24 cellular contexts compared by ENCODE assay signal in the genomic region with DNA sequence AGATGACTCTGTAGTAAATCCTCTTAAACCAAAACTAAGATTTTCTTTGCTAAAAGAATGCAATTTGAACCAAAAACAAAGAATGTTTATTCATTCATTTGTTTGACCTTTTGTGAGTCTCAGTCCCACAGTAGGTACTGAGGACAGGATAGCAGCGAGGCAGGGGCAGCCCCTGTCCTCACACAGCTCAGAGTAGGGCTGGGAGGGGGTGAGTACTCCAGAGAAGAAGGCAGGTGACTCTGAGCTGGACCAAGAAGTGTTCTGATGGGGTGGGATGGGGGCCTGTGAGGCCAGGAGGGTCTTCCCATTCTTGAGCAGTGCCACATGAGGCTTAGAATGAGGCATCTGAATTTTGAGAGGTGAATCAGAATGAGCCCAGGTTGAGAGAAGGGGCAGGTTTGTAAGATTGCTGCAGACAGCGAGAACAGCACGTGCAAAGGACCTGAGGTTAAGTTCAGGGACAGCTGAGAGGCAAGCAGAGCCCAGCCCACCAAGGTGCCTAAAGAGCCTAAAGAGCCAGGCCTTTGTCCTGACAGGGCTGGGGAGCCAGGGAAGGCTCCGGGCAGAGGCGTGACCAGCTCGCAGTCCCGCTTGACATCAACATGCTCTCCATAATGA. TPM values are rescaled to one million over a fixed set of nuclear protein-coding genes. Genes with fewer than 3 reads are reported as not detected.
DNase-seq lines count a peak whose midpoint lies in the region; ATAC-seq, FAIRE-seq and TF ChIP-seq lines count a peak whose summit lies in the region.
"Had no signal": no experiment of that assay in that cellular context is flagged by ENCODE, and none has a peak within 500 bp of the region (broad histone marks: within the 10 kb centered on the region; RNA-seq: fewer than 3 reads in every experiment).

No MANE protein-coding gene starts in this region.

- no peaks in the 10 kb centered on the region for H3K36me3 Mint-ChIP-seq in activated CD4-positive, alpha-beta T cell treated with anti-CD3 and anti-CD28 coated beads, Interleukin-2, amount 10 ng/mL, durations not matched to agents 7 days and 5 days (ENCODE audit: low read depth)
- no peaks in the 10 kb centered on the region for H3K36me3 Mint-ChIP-seq in stimulated activated memory B cell treated with anti-CD40 and anti-IgM and Interleukin-4, amounts not matched to agents 10 μg/mL and 1 μg/mL and 100 μg/mL, for 72 hours
- H3K36me3 Mint-ChIP-seq: activated CD8-positive, alpha-beta memory T cell treated with anti-CD3 and anti-CD28 coated beads, Interleukin-2, amount 10 ng/mL, durations not matched to agents 7 days and 5 days had no signal

- H3K27me3 ChIP-seq in aorta (ENCODE audit: control insufficient read depth in 1 of 2, insufficient read depth in 2 of 2, low read length in 1 of 2): no peaks in the 10 kb centered on the region
- H3K27me3 ChIP-seq: brain microvascular endothelial cell had no signal

- H3K27me3 Mint-ChIP-seq in activated CD4-positive, alpha-beta T cell treated with anti-CD3 and anti-CD28 coated beads, Interleukin-2, amount 10 ng/mL, durations not matched to agents 7 days and 5 days: peaks cover 16% of the 10 kb centered on the region
- no peaks in the 10 kb centered on the region for H3K27me3 Mint-ChIP-seq in stimulated activated memory B cell treated with anti-CD40 and anti-IgM and Interleukin-4, amounts not matched to agents 10 μg/mL and 1 μg/mL and 100 μg/mL, for 72 hours

- H3K4me3 Mint-ChIP-seq in activated CD4-positive, alpha-beta T cell treated with anti-CD3 and anti-CD28 coated beads, Interleukin-2, amount 10 ng/mL, durations not matched to agents 7 days and 5 days: no peak overlapping the region
- no peak overlapping the region for H3K4me3 Mint-ChIP-seq in stimulated activated memory B cell treated with anti-CD40 and anti-IgM and Interleukin-4, amounts not matched to agents 10 μg/mL and 1 μg/mL and 100 μg/mL, for 72 hours
- H3K4me3 Mint-ChIP-seq: activated CD4-positive, alpha-beta T cell treated with anti-CD3 and anti-CD28 coated beads, Interleukin-2, amount 10 ng/mL, durations not matched to agents 24 days and 14 days; activated CD8-positive, alpha-beta memory T cell treated with anti-CD3 and anti-CD28 coated beads, Interleukin-2, amount 10 ng/mL, durations not matched to agents 7 days and 5 days had no signal

- CTCF ChIA-PET in activated CD4-positive, alpha-beta T cell treated with anti-CD3 and anti-CD28 coated beads, Interleukin-2, amount 10 ng/mL, durations not matched to agents 7 days and 5 days (lab: Charles Lee): no interaction called here

- no peak for ATAC-seq in stimulated activated memory B cell treated with anti-CD40 and anti-IgM and Interleukin-4, amounts not matched to agents 10 μg/mL and 1 μg/mL and 100 μg/mL, for 72 hours
- ATAC-seq in aorta (ENCODE audit: low FRiP score): no peak
- ATAC-seq: activated CD8-positive, alpha-beta memory T cell treated with anti-CD3 and anti-CD28 coated beads, Interleukin-2, amount 10 ng/mL, durations not matched to agents 7 days and 5 days; lower lobe of right lung; stimulated activated naive CD8-positive, alpha-beta T cell treated with anti-CD3 and anti-CD28 coated beads, Interleukin-15, Interleukin-2, amounts not matched to agents 100 U/mL and 50 U/mL, for 24 hours had no signal

- H3K27ac Mint-ChIP-seq in activated CD4-positive, alpha-beta T cell treated with anti-CD3 and anti-CD28 coated beads, Interleukin-2, amount 10 ng/mL, durations not matched to agents 7 days and 5 days: peak overlapping the region; percentile 57
- peak overlapping the region; percentile 31 for H3K27ac Mint-ChIP-seq in stimulated activated memory B cell treated with anti-CD40 and anti-IgM and Interleukin-4, amounts not matched to agents 10 μg/mL and 1 μg/mL and 100 μg/mL, for 72 hours
- H3K27ac Mint-ChIP-seq: activated CD4-positive, alpha-beta T cell treated with anti-CD3 and anti-CD28 coated beads, Interleukin-2, amount 10 ng/mL, durations not matched to agents 24 days and 14 days; activated CD8-positive, alpha-beta memory T cell treated with anti-CD3 and anti-CD28 coated beads, Interleukin-2, amount 10 ng/mL, durations not matched to agents 7 days and 5 days had no signal

- H3K9ac ChIP-seq in kidney (ENCODE audit: low read length in 2 of 2): no peak overlapping the region

- peaks cover 28% of the 10 kb centered on the region for H3K4me1 Mint-ChIP-seq in activated CD4-positive, alpha-beta T cell treated with anti-CD3 and anti-CD28 coated beads, Interleukin-2, amount 10 ng/mL, durations not matched to agents 7 days and 5 days
- H3K4me1 Mint-ChIP-seq in stimulated activated memory B cell treated with anti-CD40 and anti-IgM and Interleukin-4, amounts not matched to agents 10 μg/mL and 1 μg/mL and 100 μg/mL, for 72 hours: peaks cover 2% of the 10 kb centered on the region
- H3K4me1 Mint-ChIP-seq: activated CD8-positive, alpha-beta memory T cell treated with anti-CD3 and anti-CD28 coated beads, Interleukin-2, amount 10 ng/mL, durations not matched to agents 7 days and 5 days had no signal

- POLR2A ChIA-PET in activated CD4-positive, alpha-beta T cell treated with anti-CD3 and anti-CD28 coated beads, Interleukin-2, amount 10 ng/mL, durations not matched to agents 7 days and 5 days (lab: Charles Lee): no interaction called here

- no peak for DNase-seq in activated CD4-positive, alpha-beta T cell treated with anti-CD3 and anti-CD28 coated beads, Interleukin-2, amount 10 ng/mL, durations not matched to agents 7 days and 5 days
- no peak for DNase-seq in activated CD4-positive, alpha-beta T cell treated with anti-CD3 and anti-CD28 coated beads, Interleukin-2, amount 50 U/mL, for 48 hours
- DNase-seq in NCI-H69 (lab: John Stamatoyannopoulos, UW) (peak; percentile 8), kidney (peak; percentile 22), GOT3 (lab: John Stamatoyannopoulos, UW) (no peak), aorta (no peak), germinal center (ENCODE audit: low spot score) (no peak)
- DNase-seq: 8988T; activated CD4-positive, alpha-beta T cell treated with anti-CD3 and anti-CD28 coated beads, Interleukin-2, amount 10 ng/mL, durations not matched to agents 24 days and 14 days; activated CD8-positive, alpha-beta memory T cell treated with anti-CD3 and anti-CD28 coated beads, Interleukin-2, amount 10 ng/mL, durations not matched to agents 7 days and 5 days; activated T-cell treated with anti-CD3 and anti-CD28 coated beads, Interleukin-2, amount 50 U/mL, for 48 hours; brain microvascular endothelial cell; GF-D8; KG1; lower lobe of right lung; NCI-H446 treated with DMSO at 0.1 percent for 48 hours; stimulated activated naive CD8-positive, alpha-beta T cell treated with anti-CD3 and anti-CD28 coated beads, Interleukin-15, Interleukin-2, amounts not matched to agents 100 U/mL and 50 U/mL, for 24 hours; SW 1271; T1000; WERI-Rb-1 had no signal

- FAIRE-seq in kidney (lab: Jason Lieb, UNC): no peak
- FAIRE-seq: keratinocyte, urothelium cell line had no signal

- H3K36me3 ChIP-seq in kidney (ENCODE audit: control insufficient read depth in 1 of 2, insufficient read depth in 2 of 2, low read length in 2 of 2) (no peaks in the 10 kb centered on the region), aorta (ENCODE audit: control insufficient read depth in 1 of 2, insufficient read depth in 2 of 2, low read length in 1 of 2) (no peaks in the 10 kb centered on the region)
- H3K36me3 ChIP-seq: brain microvascular endothelial cell, lower lobe of right lung, thoracic aorta, WERI-Rb-1 had no signal

- H3K9me3 ChIP-seq in kidney (ENCODE audit: control insufficient read depth in 1 of 2, low read length in 2 of 2): no peaks in the 10 kb centered on the region
- no peaks in the 10 kb centered on the region for H3K9me3 ChIP-seq in aorta (ENCODE audit: control insufficient read depth, low read length)
- H3K9me3 ChIP-seq: lower lobe of right lung, thoracic aorta had no signal

- no peak for TF ChIP-seq CTCF in kidney (IDR thresholded peaks at IDR 0.05; ENCODE audit: borderline replicate concordance, extremely low read depth, insufficient read depth)

- intact Hi-C loops in kidney (cut with DNase I): no loop called here
- intact Hi-C loops in aorta (cut with DNase I): no loop called here

- 97 to 98% methylated on average over 7 of the region's 7 CpGs for whole genome bisulfite sequencing in aorta, 2 donors

- H3K9me3 Mint-ChIP-seq in activated CD4-positive, alpha-beta T cell treated with anti-CD3 and anti-CD28 coated beads, Interleukin-2, amount 10 ng/mL, durations not matched to agents 7 days and 5 days: peaks cover under 1% of the 10 kb centered on the region
- no peaks in the 10 kb centered on the region for H3K9me3 Mint-ChIP-seq in stimulated activated memory B cell treated with anti-CD40 and anti-IgM and Interleukin-4, amounts not matched to agents 10 μg/mL and 1 μg/mL and 100 μg/mL, for 72 hours
- H3K9me3 Mint-ChIP-seq: activated CD4-positive, alpha-beta T cell treated with anti-CD3 and anti-CD28 coated beads, Interleukin-2, amount 10 ng/mL, durations not matched to agents 24 days and 14 days had no signal

- H3K4me1 ChIP-seq in kidney (ENCODE audit: control insufficient read depth in 1 of 2, insufficient read depth in 1 of 2, low read depth in 1 of 2, low read length in 2 of 2): peaks cover 0 to 16% of the 10 kb centered on the region in 2 donors
- no peaks in the 10 kb centered on the region for H3K4me1 ChIP-seq in aorta (ENCODE audit: control insufficient read depth in 1 of 2, insufficient read depth in 2 of 2, low read length in 2 of 2)

- H3K27ac ChIP-seq in kidney (ENCODE audit: low read depth in 2 of 2, low read length in 2 of 2) (no peak overlapping the region), aorta (ENCODE audit: low read depth in 1 of 2, low read length in 2 of 2) (no peak overlapping the region)
- H3K27ac ChIP-seq: brain microvascular endothelial cell, lower lobe of right lung, thoracic aorta, WERI-Rb-1 had no signal

- H3K4me3 ChIP-seq in kidney (ENCODE audit: low read length in 2 of 2): no peak overlapping the region
- no peak overlapping the region for H3K4me3 ChIP-seq in aorta (ENCODE audit: low read length in 2 of 2)
- H3K4me3 ChIP-seq: lower lobe of right lung, thoracic aorta had no signal

RNA-seq across cellular contexts. Expression of a gene that starts 56.9 kb away (rescaled TPM):
- total RNA-seq in activated CD4-positive, alpha-beta T cell treated with anti-CD3 and anti-CD28 coated beads, Interleukin-2, amount 10 ng/mL, durations not matched to agents 7 days and 5 days: not detected
- total RNA-seq in kidney: 39.7 TPM
- polyA plus RNA-seq in kidney (ENCODE audit: insufficient read depth, low read depth, low replicate concordance): 2.8 TPM
- total RNA-seq in aorta: 10 to 100 TPM; 39.9 to 43.8 TPM
- 10 to 100 TPM in 1 of 2 donors, 1 to 10 TPM in 1; 4.5 to 10.1 TPM for polyA plus RNA-seq in aorta

Comparison
In these comparisons a context has a peak if more than half of its experiments do, and no peak if none do; other contexts are left out.
1. DNase-seq: peak in NCI-H69 (single experiment) and kidney (single experiment); none in activated CD4-positive, alpha-beta T cell treated with anti-CD3 and anti-CD28 coated beads, Interleukin-2, amount 10 ng/mL, durations not matched to agents 7 days and 5 days (single experiment), activated CD4-positive, alpha-beta T cell treated with anti-CD3 and anti-CD28 coated beads, Interleukin-2, amount 50 U/mL, for 48 hours (0 of 2), GOT3 (single experiment), aorta (0 of 2) and germinal center (single experiment).
2. RNA of a gene that starts 56.9 kb away (total RNA-seq): 39.9 to 43.8 TPM in aorta and 39.7 TPM in kidney (single experiment); not detected in activated CD4-positive, alpha-beta T cell treated with anti-CD3 and anti-CD28 coated beads, Interleukin-2, amount 10 ng/mL, durations not matched to agents 7 days and 5 days; every median in the first group is over 10 times any median in the second.